In genomic region chr16:75247249-75247648, GRCh38 we compare ENCODE assay signal across 10 cellular contexts. TPM values are rescaled to one million over a fixed set of nuclear protein-coding genes. Genes with fewer than 3 reads are reported as not detected.
DNase-seq lines count a peak whose midpoint lies in the region; ATAC-seq and TF ChIP-seq lines count a peak whose summit lies in the region.
"Had no signal": no experiment of that assay in that cellular context is flagged by ENCODE, and none has a peak within 500 bp of the region (broad histone marks: within the 10 kb centered on the region; RNA-seq: fewer than 3 reads in every experiment).

No MANE protein-coding gene starts in this region.

- no peak for DNase-seq in heart left ventricle
- DNase-seq in cardiac septum (ENCODE audit: low spot score) = no peak
- DNase-seq in hepatocyte (ENCODE audit: low spot score) = no peak
- no peak for DNase-seq in trophoblast cell
- peak in 1 of 2 donors; percentile 45 for DNase-seq in aorta
- DNase-seq in A172 (ENCODE audit: low spot score) = no peak
- DNase-seq: activated naive CD8-positive, alpha-beta T cell treated with anti-CD3 and anti-CD28 coated beads, Interleukin-2, amount 50 U/mL, for 24 hours; naive B cell had no signal

- peak overlapping the region; percentile 51 for H2BK12ac ChIP-seq in trophoblast cell (ENCODE audit: low read length)

- 70 to 77% (median 71%) methylated on average over 4 to 13 of the region's 13 CpGs for WGBS in heart left ventricle, 4 donors
- WGBS in hepatocyte (ENCODE audit: low lambda C conversion rate, missing lambda C conversion rate) = 93% methylated on average over 13 of the region's 13 CpGs
- WGBS in trophoblast cell (ENCODE audit: extremely low coverage, insufficient coverage, insufficient read length) = no CpG with 5 or more reads among the region's 13 CpGs
- WGBS in aorta, 2 donors = 26 to 31% methylated on average over 13 of the region's 13 CpGs

- H4K91ac ChIP-seq in trophoblast cell (ENCODE audit: low read depth, low read length) = peak overlapping the region; percentile 52

- ATAC-seq in heart left ventricle (no peak), aorta (ENCODE audit: low FRiP score) (no peak), GM21447 (IDR thresholded peaks at IDR 0.05; ENCODE audit: unreplicated experiment) (no peak), HG02763 (IDR thresholded peaks at IDR 0.05; ENCODE audit: unreplicated experiment) (no peak)
- ATAC-seq: activated naive CD8-positive, alpha-beta T cell treated with anti-CD3 and anti-CD28 coated beads, Interleukin-2, amount 50 U/mL, for 24 hours had no signal

- H3K9me3 ChIP-seq in heart left ventricle = no peaks in the 10 kb centered on the region
- no peaks in the 10 kb centered on the region for H3K9me3 ChIP-seq in hepatocyte (ENCODE audit: low read depth)
- no peaks in the 10 kb centered on the region for H3K9me3 ChIP-seq in trophoblast cell (ENCODE audit: insufficient read depth, low read depth, low read length)
- H3K9me3 ChIP-seq in aorta (ENCODE audit: control insufficient read depth, low read length) = no peaks in the 10 kb centered on the region

- H3K14ac ChIP-seq in trophoblast cell (ENCODE audit: low read length) = peak overlapping the region; percentile 62

- peaks cover 49% of the 10 kb centered on the region for H4K20me1 ChIP-seq in hepatocyte (ENCODE audit: insufficient read depth, poor library complexity, severe bottlenecking)

- H3K27me3 ChIP-seq in heart left ventricle = peaks cover 0 to 38% (median 0%) of the 10 kb centered on the region in 9 donors
- H3K27me3 ChIP-seq in hepatocyte = no peaks in the 10 kb centered on the region
- no peaks in the 10 kb centered on the region for H3K27me3 ChIP-seq in trophoblast cell (ENCODE audit: insufficient read depth, low read length)
- no peaks in the 10 kb centered on the region for H3K27me3 ChIP-seq in aorta (ENCODE audit: control insufficient read depth in 1 of 2, insufficient read depth in 2 of 2, low read length in 1 of 2)

- peak overlapping the region; percentile 59 for H4K8ac ChIP-seq in trophoblast cell (ENCODE audit: low read depth, low read length)

- H2AFZ ChIP-seq in hepatocyte = no peak overlapping the region
- H2AFZ ChIP-seq in trophoblast cell (ENCODE audit: insufficient read depth, low read length, poor library complexity) = no peak overlapping the region

- peak overlapping the region; percentile 63 for H3K4ac ChIP-seq in trophoblast cell (ENCODE audit: low read depth, low read length)

- H3K36me3 ChIP-seq in heart left ventricle = peaks cover 0 to 8% (median 2%) of the 10 kb centered on the region in 9 donors
- no peaks in the 10 kb centered on the region for H3K36me3 ChIP-seq in hepatocyte (replicated peaks; ENCODE audit: insufficient read depth, low read depth)
- H3K36me3 ChIP-seq in trophoblast cell (ENCODE audit: control insufficient read depth in 1 of 2, insufficient read depth in 2 of 2, low read length in 2 of 2) = peaks cover 39 to 43% of the 10 kb centered on the region in 2 experiments
- no peaks in the 10 kb centered on the region for H3K36me3 ChIP-seq in aorta (ENCODE audit: control insufficient read depth in 1 of 2, insufficient read depth in 2 of 2, low read length in 1 of 2)

- peak overlapping the region; percentile 67 for H2BK5ac ChIP-seq in trophoblast cell (ENCODE audit: low read depth, low read length, poor library complexity)

- TF ChIP-seq CTCF in heart left ventricle (IDR thresholded peaks at IDR 0.05) = no peak
- TF ChIP-seq CTCF in hepatocyte (IDR thresholded peaks at IDR 0.05; ENCODE audit: poor library complexity) = no peak

- peak overlapping the region; percentile 28 for H2AK5ac ChIP-seq in trophoblast cell (ENCODE audit: low read length)

- H3K4me3 ChIP-seq in heart left ventricle = peak overlapping the region in 3 of 12 donors; percentile 3 to 98 (median 71)
- H3K4me3 ChIP-seq in hepatocyte = no peak overlapping the region
- H3K4me3 ChIP-seq in trophoblast cell (ENCODE audit: low read depth, low read length) = no peak overlapping the region
- no peak overlapping the region for H3K4me3 ChIP-seq in aorta (ENCODE audit: low read length in 2 of 2)

- peak overlapping the region; percentile 25 for H2BK120ac ChIP-seq in trophoblast cell (ENCODE audit: insufficient read depth, low read length, poor library complexity)

- H3K18ac ChIP-seq in trophoblast cell (ENCODE audit: low read length) = peak overlapping the region; percentile 72

- no peak for TF ChIP-seq POLR2A in heart left ventricle (IDR thresholded peaks at IDR 0.05)

- no peak overlapping the region for H3K23ac ChIP-seq in trophoblast cell (ENCODE audit: low read length)

- peaks cover 82% of the 10 kb centered on the region for H3K79me2 ChIP-seq in hepatocyte
- peaks cover 83% of the 10 kb centered on the region for H3K79me2 ChIP-seq in trophoblast cell (ENCODE audit: control insufficient read depth, insufficient read depth, low read length, poor library complexity)

- H4K12ac ChIP-seq in trophoblast cell (ENCODE audit: low read depth, low read length) = no peak overlapping the region

- intact Hi-C loops in heart left ventricle (cut with DNase I) = loop anchor here in 1 of 10 donors (5.0 kb wide), 1 partner anchor 60 kb away; no protein-coding TSS in a partner anchor
- intact Hi-C loops in cardiac septum (cut with DNase I) = no loop called here
- intact Hi-C loops in aorta (cut with DNase I) = no loop called here

- no peak overlapping the region for H3K9ac ChIP-seq in trophoblast cell (ENCODE audit: low read length)

- H3K27ac ChIP-seq in heart left ventricle = peak overlapping the region in 11 of 12 donors; percentile 86 to 99 (median 95)
- peak overlapping the region; percentile 96 for H3K27ac ChIP-seq in hepatocyte
- H3K27ac ChIP-seq in trophoblast cell (ENCODE audit: low read depth, low read length) = peak overlapping the region; percentile 95
- H3K27ac ChIP-seq in aorta (ENCODE audit: low read depth in 1 of 2, low read length in 2 of 2) = peak overlapping the region; percentile 34 to 87

- H3K4me2 ChIP-seq in hepatocyte (peak overlapping the region; percentile 99), trophoblast cell (ENCODE audit: low read length) (peak overlapping the region; percentile 29)

- no peaks in the 10 kb centered on the region for H3K9me2 ChIP-seq in hepatocyte (replicated peaks; ENCODE audit: insufficient read depth)

- H3K79me1 ChIP-seq in trophoblast cell (ENCODE audit: low read length) = peaks cover 60% of the 10 kb centered on the region

- H3K4me1 ChIP-seq in heart left ventricle (peaks cover 34 to 95% (median 85%) of the 10 kb centered on the region in 12 donors), hepatocyte (ENCODE audit: insufficient read depth) (peaks cover 77% of the 10 kb centered on the region), trophoblast cell (ENCODE audit: control insufficient read depth in 1 of 2, insufficient read depth in 2 of 2, low read length in 2 of 2) (peaks cover 63 to 66% of the 10 kb centered on the region in 2 experiments), aorta (ENCODE audit: control insufficient read depth in 1 of 2, insufficient read depth in 2 of 2, low read length in 2 of 2) (peaks cover 0 to 8% of the 10 kb centered on the region in 2 donors)

RNA-seq across cellular contexts. Expression of gene BCAR1, which starts 4.2 kb away (rescaled TPM):
- total RNA-seq in heart left ventricle (100 to 1,000 TPM in 1 of 9 donors, 10 to 100 TPM in 8; 51.4 to 129 (median 72.0) TPM), cardiac septum (80.3 TPM), hepatocyte (73.2 and 77.3 TPM in 2 replicates), aorta (100 to 1,000 TPM; 125 to 140 TPM)
- polyA plus RNA-seq in heart left ventricle (10 to 100 TPM; 54.2 to 89.2 TPM), hepatocyte (112 and 124 TPM in 2 replicates), aorta (10 to 100 TPM; 28.7 to 56.3 TPM)
- polyA plus RNA-seq in trophoblast cell (2013) = 200 and 201 TPM in 2 replicates
- 85.8 and 106 TPM in 2 replicates for total RNA-seq in A172 (2014; rRNA removed; shearing (Covaris generic))

RNA-seq across cellular contexts. Expression of gene CTRB1, which starts 28.5 kb away (rescaled TPM):
- total RNA-seq in heart left ventricle = 1 to 10 TPM in 5 of 9 donors, not detected in 4; 2.0 to 3.7 (median 3.0) TPM
- polyA plus RNA-seq in heart left ventricle = under 1 TPM in 1 of 2 donors, not detected in 1; 0.64 TPM
- total RNA-seq in cardiac septum = not detected
- not detected in 2 replicates for total RNA-seq in hepatocyte
- polyA plus RNA-seq in hepatocyte = 0.21 and 0.26 TPM in 2 replicates
- polyA plus RNA-seq in trophoblast cell (2013) = 0.15 TPM in 1 of 2 replicates, not detected in the other
- 1 to 10 TPM; 3.4 to 6.8 TPM for total RNA-seq in aorta
- polyA plus RNA-seq in aorta = 10 to 100 TPM in 1 of 2 donors, 1 to 10 TPM in 1; 5.7 to 17.4 TPM
- not detected in 2 replicates for total RNA-seq in A172 (2014; rRNA removed; shearing (Covaris generic))

RNA-seq across cellular contexts. Expression of gene CTRB2, which starts 40.3 kb away (rescaled TPM):
- total RNA-seq in heart left ventricle (1 to 10 TPM in 4 of 9 donors, under 1 TPM in 1, not detected in 4; 0.98 to 3.7 (median 2.8) TPM), cardiac septum (not detected), hepatocyte (not detected in 2 replicates), aorta (10 to 100 TPM in 1 of 2 donors, 1 to 10 TPM in 1; 9.1 to 11.6 TPM)
- polyA plus RNA-seq in heart left ventricle (under 1 TPM in 1 of 2 donors, not detected in 1; 0.51 TPM), hepatocyte (0.44 TPM in 1 of 2 replicates, not detected in the other), aorta (10 to 100 TPM; 12.7 to 19.0 TPM)
- 0.37 and 0.41 TPM in 2 replicates for polyA plus RNA-seq in trophoblast cell (2013)
- total RNA-seq in A172 (2014; rRNA removed; shearing (Covaris generic)) = not detected in 2 replicates
